Comparison of ENCODE assay signal across 10 cellular contexts in the genomic region with DNA sequence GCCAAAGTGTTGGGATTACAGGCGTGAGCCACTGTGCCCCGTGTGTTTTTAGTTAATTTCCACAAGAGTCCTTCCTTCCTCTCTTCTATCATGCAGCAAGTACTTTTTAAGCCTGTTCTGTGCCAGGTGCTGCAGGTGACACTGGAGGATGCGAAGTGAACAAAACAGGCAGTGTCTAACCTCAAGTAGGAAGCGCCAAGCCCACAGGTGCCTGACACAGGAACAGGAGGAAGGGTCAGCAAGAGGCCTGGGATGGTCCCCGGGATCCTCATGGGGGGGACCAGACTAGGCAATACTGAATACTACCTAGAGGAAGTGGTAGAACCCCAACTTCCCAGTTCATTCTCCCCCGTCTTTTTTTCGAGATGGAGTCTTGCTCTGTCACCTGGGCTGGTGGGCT. TPM values are rescaled to one million over a fixed set of nuclear protein-coding genes. Genes with fewer than 3 reads are reported as not detected.
DNase-seq lines count a peak whose midpoint lies in the region; ATAC-seq and TF ChIP-seq lines count a peak whose summit lies in the region.
"Had no signal": no experiment of that assay in that cellular context is flagged by ENCODE, and none has a peak within 500 bp of the region (broad histone marks: within the 10 kb centered on the region; RNA-seq: fewer than 3 reads in every experiment).

No MANE protein-coding gene starts in this region.

- H3K9me3 Mint-ChIP-seq in T-cell: no peaks in the 10 kb centered on the region
- H3K9me3 Mint-ChIP-seq in naive thymus-derived CD8-positive, alpha-beta T cell: no peaks in the 10 kb centered on the region

- in situ Hi-C loops in GM13976 (cut with MboI; ENCODE audit: low sequenced_read_pairs, unreplicated experiment): no loop called here

- peaks cover 65% of the 10 kb centered on the region in 3 donors for H3K4me1 Mint-ChIP-seq in T-cell
- H3K4me1 Mint-ChIP-seq in naive thymus-derived CD8-positive, alpha-beta T cell: peaks cover 36 to 68% (median 66%) of the 10 kb centered on the region in 4 donors

- peak; percentile 25 for DNase-seq in SIG-M5 treated with dmso at 0.1 percent for 504 hours (lab: John Stamatoyannopoulos, UW; ENCODE audit: unreplicated experiment)
- DNase-seq in SIG-M5 (lab: John Stamatoyannopoulos, UW): no peak
- DNase-seq in HL-60 (ENCODE audit: low read depth in 1 of 2, low spot score in 1 of 2): peak; percentile 61 to 69
- no peak for DNase-seq in T-cell
- DNase-seq in naive thymus-derived CD8-positive, alpha-beta T cell: no peak
- no peak for DNase-seq in NCI-H146 treated with DMSO at 0.1 percent for 48 hours (lab: John Stamatoyannopoulos, UW; ENCODE audit: unreplicated experiment)
- no peak for DNase-seq in germinal center (ENCODE audit: low spot score)
- no peak for DNase-seq in GM13976 (ENCODE audit: low spot score)
- DNase-seq: midbrain, NCI-H187 had no signal

- H3K27ac Mint-ChIP-seq in T-cell: peak overlapping the region; percentile 4 to 55
- peak overlapping the region in 9 of 10 donors; percentile 1 to 94 (median 74) for H3K27ac Mint-ChIP-seq in naive thymus-derived CD8-positive, alpha-beta T cell

- no peaks in the 10 kb centered on the region for H3K27me3 Mint-ChIP-seq in T-cell
- H3K27me3 Mint-ChIP-seq in naive thymus-derived CD8-positive, alpha-beta T cell: no peaks in the 10 kb centered on the region

- POLR2A ChIA-PET in T-cell (lab: Charles Lee): no interaction called here
- POLR2A ChIA-PET in naive thymus-derived CD8-positive, alpha-beta T cell (lab: Charles Lee): interaction anchor here (1.2 to 3.3 kb wide), 3 partner anchors 22 to 154 kb away, joined by 3 to 56 read pairs (median 8); partner anchors contain the start of genes GCDH and KLF1

- CTCF ChIA-PET in T-cell (lab: Charles Lee): no interaction called here

- TF ChIP-seq CTCF in HL-60 (IDR thresholded peaks at IDR 0.05; ENCODE audit: insufficient read depth, low read length) (no peak), GM13976 (IDR thresholded peaks at IDR 0.05; ENCODE audit: borderline replicate concordance, control extremely low read depth, extremely low read depth, insufficient read depth, missing control alignments) (no peak)

- peak overlapping the region; percentile 97 for H3K27ac ChIP-seq in HL-60 (replicated peaks)

- H3K27me3 ChIP-seq in HL-60 (ENCODE audit: insufficient read depth, poor library complexity, severe bottlenecking): no peaks in the 10 kb centered on the region

- H3K4me3 ChIP-seq in HL-60 (replicated peaks; ENCODE audit: insufficient read depth, low read length): 0 out of 2 replicates have a peak overlapping the region, but pooled peaks have one; percentile 42

- peak overlapping the region in 1 of 3 donors; percentile 99 for H3K4me3 Mint-ChIP-seq in T-cell
- H3K4me3 Mint-ChIP-seq in naive thymus-derived CD8-positive, alpha-beta T cell: peak overlapping the region in 9 of 10 donors; percentile 30 to 97 (median 50)

- no peak for ATAC-seq in T-cell (replicated peaks in 1 of 4)
- ATAC-seq in naive thymus-derived CD8-positive, alpha-beta T cell: no peak

- peaks cover 22% of the 10 kb centered on the region for H3K36me3 Mint-ChIP-seq in T-cell
- H3K36me3 Mint-ChIP-seq in naive thymus-derived CD8-positive, alpha-beta T cell: peaks cover 5 to 32% (median 8%) of the 10 kb centered on the region in 3 donors

RNA-seq across cellular contexts. Expression of gene CALR, which starts 1.8 kb away (rescaled TPM):
- total RNA-seq in T-cell: 100 to 1,000 TPM; 429 to 530 (median 501) TPM
- 100 to 1,000 TPM; 448 to 463 TPM for total RNA-seq in naive thymus-derived CD8-positive, alpha-beta T cell
- 100 to 1,000 TPM; 135 to 190 (median 165) TPM for polyA plus RNA-seq in naive thymus-derived CD8-positive, alpha-beta T cell

RNA-seq across cellular contexts. Expression of gene FARSA, which starts 3.1 kb away (rescaled TPM):
- 10 to 100 TPM; 28.3 to 86.2 (median 73.4) TPM for total RNA-seq in T-cell
- total RNA-seq in naive thymus-derived CD8-positive, alpha-beta T cell: 10 to 100 TPM; 54.6 to 60.5 TPM
- polyA plus RNA-seq in naive thymus-derived CD8-positive, alpha-beta T cell: 10 to 100 TPM; 49.8 to 87.7 (median 63.6) TPM

RNA-seq across cellular contexts. Expression of gene RAD23A, which starts 9.1 kb away (rescaled TPM):
- total RNA-seq in T-cell: 100 to 1,000 TPM in 3 of 5 donors, 10 to 100 TPM in 2; 82.0 to 116 (median 104) TPM
- total RNA-seq in naive thymus-derived CD8-positive, alpha-beta T cell: 100 to 1,000 TPM; 117 to 125 TPM
- polyA plus RNA-seq in naive thymus-derived CD8-positive, alpha-beta T cell: 100 to 1,000 TPM in 2 of 3 donors, 10 to 100 TPM in 1; 78.0 to 114 (median 102) TPM

RNA-seq across cellular contexts. Expression of gene SYCE2, which starts 17.5 kb away (rescaled TPM):
- total RNA-seq in T-cell: 1 to 10 TPM in 2 of 5 donors, not detected in 3; 2.5 to 2.8 TPM
- total RNA-seq in naive thymus-derived CD8-positive, alpha-beta T cell: 1 to 10 TPM in 1 of 2 experiments, not detected in 1; 1.8 TPM
- polyA plus RNA-seq in naive thymus-derived CD8-positive, alpha-beta T cell: not detected

RNA-seq across cellular contexts. Expression of gene GADD45GIP1, which starts 20.4 kb away (rescaled TPM):
- total RNA-seq in T-cell: 10 to 100 TPM in 3 of 5 donors, 1 to 10 TPM in 2; 6.2 to 22.6 (median 20.1) TPM
- 10 to 100 TPM; 17.3 to 17.8 TPM for total RNA-seq in naive thymus-derived CD8-positive, alpha-beta T cell
- 10 to 100 TPM; 59.4 to 65.1 (median 64.7) TPM for polyA plus RNA-seq in naive thymus-derived CD8-positive, alpha-beta T cell

Comparison
In these comparisons a context has a peak if more than half of its experiments do, and no peak if none do; other contexts are left out.
1. DNase-seq: peak in SIG-M5 treated with dmso at 0.1 percent for 504 hours (single experiment) and HL-60 (2 of 2); none in SIG-M5 (single experiment), T-cell (0 of 34), naive thymus-derived CD8-positive, alpha-beta T cell (0 of 10), NCI-H146 treated with DMSO at 0.1 percent for 48 hours (single experiment), germinal center (single experiment) and GM13976 (single experiment).